ENCODE assay signal across 8 cellular contexts in the genomic region with DNA sequence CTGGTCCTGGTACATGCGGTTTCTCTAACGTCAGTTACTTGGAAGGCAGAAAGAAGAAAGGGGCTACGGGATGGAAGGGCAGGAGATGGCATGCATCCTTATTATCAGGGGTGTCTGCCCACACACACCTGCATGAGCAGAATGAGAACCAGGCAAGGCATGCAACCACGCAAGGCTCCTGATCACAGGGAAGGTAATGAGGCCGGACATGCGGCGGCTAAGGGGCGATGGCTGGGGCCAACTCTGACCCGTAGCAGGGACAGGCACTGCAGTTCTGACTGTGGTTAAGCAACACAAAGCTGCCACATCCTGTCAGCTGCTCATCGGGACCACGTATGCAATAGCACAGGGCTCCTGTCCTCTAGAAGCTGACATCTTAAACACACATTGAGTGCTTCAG.
DNase-seq lines count a peak whose midpoint lies in the region; ATAC-seq and TF ChIP-seq lines count a peak whose summit lies in the region.

No MANE protein-coding gene starts in this region.

- H4K20me1 ChIP-seq in DOHH2 (ENCODE audit: control insufficient read depth, insufficient read depth, low read depth, low read length) (peaks cover 8% of the 10 kb centered on the region; the same call in 1 of the 2 replicates), GM23248 (ENCODE audit: insufficient read depth) (no peaks in the 10 kb centered on the region), SK-N-SH (ENCODE audit: insufficient read depth) (no peaks in the 10 kb centered on the region), Karpas-422 (ENCODE audit: insufficient read depth, low read depth, low read length) (no peaks in the 10 kb centered on the region)

- H3K4me1 ChIP-seq in DOHH2 (ENCODE audit: control insufficient read depth, low read length) (peaks cover 45% of the 10 kb centered on the region), GM23248 (ENCODE audit: insufficient read depth) (peaks cover 29% of the 10 kb centered on the region), SK-N-SH (ENCODE audit: control insufficient read depth in 1 of 2, insufficient read depth in 2 of 2, low read depth in 1 of 2, low read length in 1 of 2) (peaks cover 9 to 20% of the 10 kb centered on the region in 2 experiments; a peak in 2 of 4 replicates), Karpas-422 (ENCODE audit: low read length) (peaks cover 30% of the 10 kb centered on the region)

- H3F3A ChIP-seq in DOHH2 (ENCODE audit: control insufficient read depth, insufficient read depth) (peaks cover 19% of the 10 kb centered on the region; the same call in 1 of the 2 replicates), GM23248 (ENCODE audit: insufficient read depth) (peaks cover 35% of the 10 kb centered on the region), SK-N-SH (replicated peaks; ENCODE audit: insufficient read depth) (peaks cover 6% of the 10 kb centered on the region)

- H3K9me2 ChIP-seq in DOHH2 (replicated peaks; ENCODE audit: control insufficient read depth, low read length) (no peaks in the 10 kb centered on the region), GM23248 (ENCODE audit: insufficient read depth) (no peaks in the 10 kb centered on the region), SK-N-SH (no peaks in the 10 kb centered on the region), Karpas-422 (replicated peaks; ENCODE audit: insufficient read depth, low read length) (no peaks in the 10 kb centered on the region)

- 91 to 92% methylated on average over 11 of the region's 11 CpGs for WGBS in GM23248 (ENCODE audit: low coverage in 1 of 2, low lambda C conversion rate in 2 of 2, missing lambda C conversion rate in 2 of 2), 2 experiments
- WGBS in SK-N-SH (ENCODE audit: low lambda C conversion rate): 91% methylated on average over 11 of the region's 11 CpGs

- H3K9me3 ChIP-seq in DOHH2 (ENCODE audit: control insufficient read depth, insufficient read depth, low read length) (no peaks in the 10 kb centered on the region), GM23248 (ENCODE audit: low read depth) (no peaks in the 10 kb centered on the region), SK-N-SH (no peaks in the 10 kb centered on the region), Karpas-422 (ENCODE audit: low read length) (no peaks in the 10 kb centered on the region)

- peak overlapping the region; percentile 56; the same call in 1 of the 2 replicates for H3K9ac ChIP-seq in GM23248
- H3K9ac ChIP-seq in SK-N-SH: no peak overlapping the region
- no peak overlapping the region for H3K9ac ChIP-seq in Karpas-422 (ENCODE audit: low read length)

- peaks cover 96% of the 10 kb centered on the region for H3K36me3 ChIP-seq in DOHH2 (ENCODE audit: control insufficient read depth, low read length)
- no peaks in the 10 kb centered on the region for H3K36me3 ChIP-seq in GM23248 (ENCODE audit: low read depth)
- peaks cover 3 to 8% of the 10 kb centered on the region in 2 experiments for H3K36me3 ChIP-seq in SK-N-SH (replicated peaks in 1 of 2; ENCODE audit: control insufficient read depth in 1 of 2, insufficient read depth in 2 of 2, low read length in 1 of 2)
- H3K36me3 ChIP-seq in Karpas-422 (ENCODE audit: insufficient read depth, low read length): peaks cover 61% of the 10 kb centered on the region

- H3K27ac ChIP-seq in DOHH2 (ENCODE audit: low read depth, low read length) (peak overlapping the region; percentile 3; the same call in 1 of the 2 replicates), GM23248 (peak overlapping the region; percentile 67; the same call in 1 of the 2 replicates), SK-N-SH (ENCODE audit: low read depth in 2 of 2, low read length in 1 of 2) (peak overlapping the region in 1 of 2 experiments; percentile 47; a peak in 2 of 4 replicates), Karpas-422 (ENCODE audit: low read length) (no peak overlapping the region)

- H3K4me2 ChIP-seq in DOHH2 (ENCODE audit: low read length) (no peak overlapping the region), GM23248 (ENCODE audit: unreplicated experiment) (peak overlapping the region; percentile 64), SK-N-SH (no peak overlapping the region), Karpas-422 (ENCODE audit: low read depth, low read length, poor library complexity, severe bottlenecking) (no peak overlapping the region)

- peaks cover 0 to 5% of the 10 kb centered on the region in 2 donors for H3K9me3 Mint-ChIP-seq in activated naive CD4-positive, alpha-beta T cell treated with anti-CD3 and anti-CD28 coated beads, Interleukin-2, amount 50 U/mL, for 72 hours

- peak overlapping the region; percentile 77 to 96 for H3K27ac Mint-ChIP-seq in activated naive CD4-positive, alpha-beta T cell treated with anti-CD3 and anti-CD28 coated beads, Interleukin-2, amount 50 U/mL, for 72 hours

- H3K27me3 ChIP-seq in DOHH2 (ENCODE audit: control insufficient read depth, low read length) (no peaks in the 10 kb centered on the region), GM23248 (replicated peaks; ENCODE audit: insufficient read depth) (no peaks in the 10 kb centered on the region), SK-N-SH (ENCODE audit: insufficient read depth) (no peaks in the 10 kb centered on the region), Karpas-422 (ENCODE audit: low read length) (no peaks in the 10 kb centered on the region)

- peak; percentile 54 to 86 for ATAC-seq in activated naive CD4-positive, alpha-beta T cell treated with anti-CD3 and anti-CD28 coated beads, Interleukin-2, amount 50 U/mL, for 72 hours

- H3K79me2 ChIP-seq in DOHH2 (ENCODE audit: control insufficient read depth, low read length) (peaks cover 90% of the 10 kb centered on the region), GM23248 (ENCODE audit: insufficient read depth) (no peaks in the 10 kb centered on the region; the same call in 1 of the 2 replicates), SK-N-SH (ENCODE audit: insufficient read depth) (no peaks in the 10 kb centered on the region), Karpas-422 (ENCODE audit: low read length) (peaks cover 75% of the 10 kb centered on the region)

- H3K36me3 Mint-ChIP-seq in activated naive CD4-positive, alpha-beta T cell treated with anti-CD3 and anti-CD28 coated beads, Interleukin-2, amount 50 U/mL, for 72 hours: peaks cover 12 to 56% of the 10 kb centered on the region in 2 donors

- H2AFZ ChIP-seq in GM23248 (no peak overlapping the region), SK-N-SH (ENCODE audit: low read depth) (no peak overlapping the region), Karpas-422 (ENCODE audit: low read length) (no peak overlapping the region)

- CTCF ChIA-PET in SK-N-SH (lab: Yijun Ruan, JAX): interaction anchor here (0.8 to 0.9 kb wide), 3 partner anchors 17 to 213 kb away, joined by 3 to 4 read pairs (median 3); no protein-coding TSS in a partner anchor

- no peak for TF ChIP-seq EP300 in SK-N-SH (IDR thresholded peaks at IDR 0.05; ENCODE audit: borderline replicate concordance in 1 of 2, low read depth in 1 of 2, low read length in 1 of 2)

- TF ChIP-seq CTCF in DOHH2 (IDR thresholded peaks at IDR 0.05; ENCODE audit: low read depth, low read length, poor library complexity, severe bottlenecking) (no peak), SK-N-SH (IDR thresholded peaks at IDR 0.05) (no peak)

- in situ Hi-C loops in GM23248 (cut with MboI): no loop called here

- H3K4me3 ChIP-seq in DOHH2 (ENCODE audit: low read length) (no peak overlapping the region), GM23248 (no peak overlapping the region), SK-N-SH (ENCODE audit: low read depth in 2 of 2, low read length in 1 of 2) (no peak overlapping the region), Karpas-422 (ENCODE audit: low read length) (no peak overlapping the region)

- POLR2A ChIA-PET in SK-N-SH (lab: Yijun Ruan, JAX): no interaction called here

- TF ChIP-seq RAD21 in SK-N-SH (IDR thresholded peaks at IDR 0.05; ENCODE audit: low read length): no peak

- DNase-seq in GM23248 (no peak), NOMO-1 treated with dmso at 0.1 percent for 144 hours (lab: John Stamatoyannopoulos, UW; ENCODE audit: unreplicated experiment) (peak; percentile 43), DMS153 (lab: John Stamatoyannopoulos, UW) (no peak), SK-N-SH (no peak), Karpas-422 (no peak)
- peak in 1 of 2 donors; percentile 69 for DNase-seq in activated naive CD4-positive, alpha-beta T cell treated with anti-CD3 and anti-CD28 coated beads, Interleukin-2, amount 50 U/mL, for 72 hours (ENCODE audit: low spot score in 2 of 2)
- DNase-seq in stimulated activated CD8-positive, alpha-beta memory T cell treated with anti-CD3 and anti-CD28 coated beads, Interleukin-12 subunit alpha, Interleukin-12 subunit beta, amount 100 ng/mL, for 24 hours (ENCODE audit: extremely low read depth): peak; percentile 14

TF ChIP-seq in SK-N-SH, 30 proteins besides CTCF, POLR2A, EP300 and RAD21:
- no peak for TF ChIP-seq TCF12 (IDR thresholded peaks at IDR 0.05)

Comparison
In these comparisons a context has a peak if more than half of its experiments do, and no peak if none do; other contexts are left out.
1. DNase-seq: peak in NOMO-1 treated with dmso at 0.1 percent for 144 hours (single experiment) and stimulated activated CD8-positive, alpha-beta memory T cell treated with anti-CD3 and anti-CD28 coated beads, Interleukin-12 subunit alpha, Interleukin-12 subunit beta, amount 100 ng/mL, for 24 hours (single experiment); none in GM23248 (single experiment), DMS153 (single experiment), SK-N-SH (single experiment) and Karpas-422 (single experiment).